In the genomic region with DNA sequence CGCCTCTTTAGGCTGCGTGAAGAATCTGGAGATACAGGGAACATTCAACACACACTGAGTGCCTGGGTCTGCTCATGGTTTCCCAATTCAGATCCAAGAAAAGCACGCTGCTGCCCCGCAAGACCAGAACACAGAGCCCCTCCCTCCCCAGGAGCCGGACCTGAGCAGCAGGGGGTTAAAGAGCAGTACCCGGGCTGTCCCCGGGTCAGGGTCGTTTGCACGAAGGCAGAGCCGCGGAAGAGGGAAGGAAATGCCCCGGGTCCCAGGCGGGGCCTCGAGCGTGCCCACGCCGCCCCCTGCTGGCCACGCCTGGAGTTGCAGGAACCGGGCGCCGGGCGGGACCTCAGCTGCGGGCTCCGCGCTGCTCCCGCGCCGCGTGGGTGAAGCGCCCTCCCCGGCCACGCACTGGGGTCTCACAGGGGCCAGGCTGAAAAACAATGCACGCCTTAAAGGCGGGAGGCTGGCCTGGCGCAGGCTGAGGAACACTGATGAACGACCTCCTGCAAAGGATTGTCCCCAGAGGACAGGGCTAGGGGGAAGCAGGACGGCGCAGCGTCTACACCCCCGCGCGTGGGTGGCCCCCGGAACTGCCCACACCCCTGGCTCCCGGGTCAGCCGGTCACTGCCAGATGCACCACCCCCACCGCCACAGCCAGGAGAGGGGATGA, we compare ENCODE assay signal across 8 cellular contexts. TPM values are rescaled to one million over a fixed set of nuclear protein-coding genes. Genes with fewer than 3 reads are reported as not detected.
A peak's percentile ranks its signal among the peaks of the same experiment; 100 is the strongest.
DNase-seq lines count a peak whose midpoint lies in the region; ATAC-seq and TF ChIP-seq lines count a peak whose summit lies in the region.

No MANE protein-coding gene starts in this region.

- no peak overlapping the region for H3K27ac ChIP-seq in GM23248

- H3K4me1 Mint-ChIP-seq in endothelial cell (ENCODE audit: unreplicated experiment): peaks cover 22% of the 10 kb centered on the region

- peak overlapping the region; percentile 68 for H3K4me3 ChIP-seq in GM23248

- H4K20me1 ChIP-seq in GM23248 (ENCODE audit: insufficient read depth): no peaks in the 10 kb centered on the region

- H3F3A ChIP-seq in GM23248 (ENCODE audit: insufficient read depth): no peaks in the 10 kb centered on the region

- H3K4me1 ChIP-seq in GM23248 (ENCODE audit: insufficient read depth): peaks cover 7% of the 10 kb centered on the region; the same call in 1 of the 2 replicates

- DNase-seq in C1 segment of cervical spinal cord (lab: John Stamatoyannopoulos, UW) (peak in 12 of 14 donors; percentile 5 to 75 (median 28)), GM23248 (peak; percentile 65), NCI-H82 treated with DMSO at 0.1 percent for 48 hours (lab: John Stamatoyannopoulos, UW; ENCODE audit: unreplicated experiment) (peak; percentile 48), endothelial cell (ENCODE audit: low spot score) (peak; percentile 89), middle frontal gyrus (ENCODE audit: extremely low spot score, low spot score) (peak; percentile 51)
- peak; percentile 17 for DNase-seq in activated CD8-positive, alpha-beta memory T cell treated with anti-CD3 and anti-CD28 coated beads, Interleukin-2, amount 50 U/mL, for 24 hours (ENCODE audit: extremely low read depth)
- DNase-seq in stimulated activated CD8-positive, alpha-beta memory T cell treated with anti-CD3 and anti-CD28 coated beads, Interleukin-4, amount 100 ng/mL, for 1 hour (ENCODE audit: low read depth in 2 of 2, low spot score in 1 of 2): peak; percentile 35 to 36

- no peaks in the 10 kb centered on the region for H3K9me2 ChIP-seq in GM23248 (ENCODE audit: insufficient read depth)

- no peaks in the 10 kb centered on the region for H3K9me3 ChIP-seq in GM23248 (ENCODE audit: low read depth)

- H3K36me3 ChIP-seq in GM23248 (ENCODE audit: low read depth): no peaks in the 10 kb centered on the region

- 1 to 2% methylated on average over 44 to 45 of the region's 46 CpGs for WGBS in GM23248 (ENCODE audit: low coverage in 1 of 2, low lambda C conversion rate in 2 of 2, missing lambda C conversion rate in 2 of 2), 2 experiments

- TF ChIP-seq CTCF in endothelial cell (IDR thresholded peaks at IDR 0.05; ENCODE audit: unreplicated experiment): peak; percentile 100

- no peak overlapping the region for H3K27ac Mint-ChIP-seq in endothelial cell (ENCODE audit: unreplicated experiment)

- H2AFZ ChIP-seq in GM23248: peak overlapping the region; percentile 76

- H3K36me3 Mint-ChIP-seq in endothelial cell (ENCODE audit: low read depth, unreplicated experiment): peaks cover 2% of the 10 kb centered on the region

- peak overlapping the region; percentile 93 for H3K4me2 ChIP-seq in GM23248 (ENCODE audit: unreplicated experiment)

- H3K27me3 Mint-ChIP-seq in endothelial cell (ENCODE audit: unreplicated experiment): peaks cover 2% of the 10 kb centered on the region

- ATAC-seq in GM21723 (IDR thresholded peaks at IDR 0.05; ENCODE audit: unreplicated experiment): no peak

- H3K4me3 Mint-ChIP-seq in endothelial cell (ENCODE audit: unreplicated experiment): no peak overlapping the region

- in situ Hi-C loops in GM23248 (cut with MboI): no loop called here

- H3K9ac ChIP-seq in GM23248: peak overlapping the region; percentile 60

- H3K9me3 Mint-ChIP-seq in endothelial cell (ENCODE audit: unreplicated experiment): no peaks in the 10 kb centered on the region

- H3K27me3 ChIP-seq in GM23248 (replicated peaks; ENCODE audit: insufficient read depth): no peaks in the 10 kb centered on the region

- no peaks in the 10 kb centered on the region for H3K79me2 ChIP-seq in GM23248 (ENCODE audit: insufficient read depth)

RNA-seq across cellular contexts. Expression of gene ANKRD60, which starts 48.9 kb away (rescaled TPM):
- not detected in 2 replicates for total RNA-seq in GM23248 (2014; rRNA removed; shearing (Covaris generic))
- not detected in 2 replicates for polyA plus RNA-seq in GM23248 (2016; fragmentation: Nextera tagmentation; extraction: Ambion mirVana)
- not detected for total RNA-seq in endothelial cell (ENCODE audit: unreplicated experiment)

Comparison
In these comparisons a context has a peak if more than half of its experiments do, and no peak if none do; other contexts are left out.
1. DNase-seq: peak in every context shown above with its lines; median percentile 89 in endothelial cell; 65 in GM23248; 51 in middle frontal gyrus; 48 in NCI-H82 treated with DMSO at 0.1 percent for 48 hours; 36 in stimulated activated CD8-positive, alpha-beta memory T cell treated with anti-CD3 and anti-CD28 coated beads, Interleukin-4, amount 100 ng/mL, for 1 hour; 28 in C1 segment of cervical spinal cord; 17 in activated CD8-positive, alpha-beta memory T cell treated with anti-CD3 and anti-CD28 coated beads, Interleukin-2, amount 50 U/mL, for 24 hours.